13 cellular contexts compared by ENCODE assay signal in genomic region chr20:32191422-32191821, GRCh38. TPM values are rescaled to one million over a fixed set of nuclear protein-coding genes. Genes with fewer than 3 reads are reported as not detected.
A peak's percentile ranks its signal among the peaks of the same experiment; 100 is the strongest.
DNase-seq lines count a peak whose midpoint lies in the region; ATAC-seq and TF ChIP-seq lines count a peak whose summit lies in the region.
"Had no signal": no experiment of that assay in that cellular context is flagged by ENCODE, and none has a peak within 500 bp of the region (broad histone marks: within the 10 kb centered on the region; RNA-seq: fewer than 3 reads in every experiment).

No MANE protein-coding gene starts in this region.

- H3F3A ChIP-seq in GM23248 (ENCODE audit: insufficient read depth) = peaks cover 27% of the 10 kb centered on the region

- no peak for TF ChIP-seq CTCF in natural killer cell (IDR thresholded peaks at IDR 0.05)
- no peak for TF ChIP-seq CTCF in spleen (IDR thresholded peaks at IDR 0.05 in 8 of 11, conservative IDR thresholded peaks at IDR 0.05 in 3 of 11)
- no peak for TF ChIP-seq CTCF in dorsolateral prefrontal cortex (IDR thresholded peaks at IDR 0.05 in 54 of 56, conservative IDR thresholded peaks at IDR 0.05 in 2 of 56; ENCODE audit: low read depth in 1 of 56, partially characterized antibody in 56 of 56)

- no peak overlapping the region for H3K4me3 ChIP-seq in BLaER1 treated with 17β-estradiol and CSF1 and Interleukin-3, amounts not matched to agents 10 nM and 100 nM
- H3K4me3 ChIP-seq in GM23248 (no peak overlapping the region), spleen (no peak overlapping the region), dorsolateral prefrontal cortex (no peak overlapping the region)
- H3K4me3 ChIP-seq: lung, uterus had no signal

- DNase-seq in GM23248 = no peak
- no peak for DNase-seq in central memory CD8-positive, alpha-beta T cell (ENCODE audit: low spot score in 2 of 2)
- no peak for DNase-seq in natural killer cell
- no peak for DNase-seq in spleen
- DNase-seq in dorsolateral prefrontal cortex = no peak
- DNase-seq in RPMI8226 = no peak
- DNase-seq: MM.1S, NCI-H2081 treated with DMSO at 0.1 percent for 48 hours, uterus had no signal

- H3K9me3 Mint-ChIP-seq in central memory CD8-positive, alpha-beta T cell = no peaks in the 10 kb centered on the region
- no peaks in the 10 kb centered on the region for H3K9me3 Mint-ChIP-seq in natural killer cell

- peaks cover 15% of the 10 kb centered on the region for H3K36me3 Mint-ChIP-seq in central memory CD8-positive, alpha-beta T cell (ENCODE audit: insufficient read depth)
- peaks cover 8% of the 10 kb centered on the region for H3K36me3 Mint-ChIP-seq in natural killer cell

- no peaks in the 10 kb centered on the region for H3K9me2 ChIP-seq in GM23248 (ENCODE audit: insufficient read depth)

- H3K4me1 ChIP-seq in BLaER1 treated with 17β-estradiol and CSF1 and Interleukin-3, amounts not matched to agents 10 nM and 100 nM = peaks cover 22 to 96% (median 26%) of the 10 kb centered on the region in 10 experiments; a peak in 18 of 20 replicates
- H3K4me1 ChIP-seq in GM23248 (ENCODE audit: insufficient read depth) (peaks cover 5% of the 10 kb centered on the region), spleen (peaks cover 7 to 61% (median 43%) of the 10 kb centered on the region in 6 donors)

- no peak overlapping the region for H3K27ac ChIP-seq in BLaER1 treated with 17β-estradiol and CSF1 and Interleukin-3, amounts not matched to agents 10 nM and 100 nM
- H3K27ac ChIP-seq in GM23248 (peak overlapping the region; percentile 40), spleen (peak overlapping the region in 2 of 8 donors; percentile 7 to 34), dorsolateral prefrontal cortex (peak overlapping the region in 24 of 59 donors; percentile 4 to 97 (median 82))

- peak overlapping the region in 7 of 11 experiments; percentile 78 to 91 (median 84); a peak in 6 of 22 replicates for H3K4me2 ChIP-seq in BLaER1 treated with 17β-estradiol and CSF1 and Interleukin-3, amounts not matched to agents 10 nM and 100 nM
- H3K4me2 ChIP-seq in GM23248 (ENCODE audit: unreplicated experiment) = no peak overlapping the region

- H4K20me1 ChIP-seq in BLaER1 treated with 17β-estradiol and CSF1 and Interleukin-3, amounts not matched to agents 10 nM and 100 nM = peaks cover 59 to 75% (median 63%) of the 10 kb centered on the region in 11 experiments
- H4K20me1 ChIP-seq in GM23248 (ENCODE audit: insufficient read depth) = no peaks in the 10 kb centered on the region

- peaks cover 11% of the 10 kb centered on the region for H3K4me1 Mint-ChIP-seq in central memory CD8-positive, alpha-beta T cell
- H3K4me1 Mint-ChIP-seq in natural killer cell = peaks cover 10 to 39% of the 10 kb centered on the region in 2 donors

- in situ Hi-C loops in GM23248 (cut with MboI) = no loop called here

- no peak overlapping the region for H3K9ac ChIP-seq in BLaER1 treated with 17β-estradiol and CSF1 and Interleukin-3, amounts not matched to agents 10 nM and 100 nM
- H3K9ac ChIP-seq in GM23248 = no peak overlapping the region

- H3K27me3 ChIP-seq in BLaER1 treated with 17β-estradiol and CSF1 and Interleukin-3, amounts not matched to agents 10 nM and 100 nM = peaks cover 23 to 34% (median 30%) of the 10 kb centered on the region in 11 experiments
- H3K27me3 ChIP-seq in GM23248 (replicated peaks; ENCODE audit: insufficient read depth) = no peaks in the 10 kb centered on the region
- H3K27me3 ChIP-seq in spleen (replicated peaks in 1 of 7) = peaks cover 0 to 7% (median 0%) of the 10 kb centered on the region in 7 donors
- no peaks in the 10 kb centered on the region for H3K27me3 ChIP-seq in dorsolateral prefrontal cortex
- H3K27me3 ChIP-seq: uterus had no signal

- TF ChIP-seq POLR2A in spleen (IDR thresholded peaks at IDR 0.05) = no peak

- H3K27ac Mint-ChIP-seq in central memory CD8-positive, alpha-beta T cell (ENCODE audit: low read depth) = no peak overlapping the region
- H3K27ac Mint-ChIP-seq in natural killer cell = no peak overlapping the region

- peak overlapping the region; percentile 79 for H3K4me3 Mint-ChIP-seq in central memory CD8-positive, alpha-beta T cell
- peak overlapping the region; percentile 86 for H3K4me3 Mint-ChIP-seq in natural killer cell

- intact Hi-C loops in natural killer cell (cut with micrococcal nuclease) (no loop called here), spleen (cut with DNase I; ENCODE audit: low total_unique reads) (no loop called here), dorsolateral prefrontal cortex (cut with DNase I) (no loop called here)

- ATAC-seq in central memory CD8-positive, alpha-beta T cell (replicated peaks; ENCODE audit: extremely low read depth, poor library complexity, severe bottlenecking) = no peak
- ATAC-seq in natural killer cell = no peak
- ATAC-seq in HG03521 (IDR thresholded peaks at IDR 0.05; ENCODE audit: unreplicated experiment) = no peak
- ATAC-seq: Right ventricle myocardium inferior had no signal

- peaks cover 0 to 8% (median 0%) of the 10 kb centered on the region in 11 experiments; a peak in 1 of 22 replicates for H3K9me3 ChIP-seq in BLaER1 treated with 17β-estradiol and CSF1 and Interleukin-3, amounts not matched to agents 10 nM and 100 nM (replicated peaks in 1 of 11)
- H3K9me3 ChIP-seq in GM23248 (ENCODE audit: low read depth) (no peaks in the 10 kb centered on the region), spleen (no peaks in the 10 kb centered on the region)
- H3K9me3 ChIP-seq: uterus had no signal

- H3K36me3 ChIP-seq in BLaER1 treated with 17β-estradiol and CSF1 and Interleukin-3, amounts not matched to agents 10 nM and 100 nM = peaks cover 38 to 57% (median 49%) of the 10 kb centered on the region in 11 experiments
- H3K36me3 ChIP-seq in GM23248 (ENCODE audit: low read depth) = no peaks in the 10 kb centered on the region; the same call in 1 of the 2 replicates
- H3K36me3 ChIP-seq in spleen = peaks cover 0 to 48% (median 21%) of the 10 kb centered on the region in 6 donors
- H3K36me3 ChIP-seq: uterus had no signal

- no peaks in the 10 kb centered on the region for H3K27me3 Mint-ChIP-seq in central memory CD8-positive, alpha-beta T cell
- no peaks in the 10 kb centered on the region for H3K27me3 Mint-ChIP-seq in natural killer cell (ENCODE audit: low read depth in 2 of 2)

- WGBS in GM23248 (ENCODE audit: low coverage in 1 of 2, low lambda C conversion rate in 2 of 2, missing lambda C conversion rate in 2 of 2), 2 experiments = 76% methylated on average over 3 of the region's 3 CpGs
- 69 to 93% (median 74%) methylated on average over 3 of the region's 3 CpGs for WGBS in spleen, 5 donors

- H2AFZ ChIP-seq in GM23248 = no peak overlapping the region

- H3K79me2 ChIP-seq in GM23248 (ENCODE audit: insufficient read depth) = no peaks in the 10 kb centered on the region

RNA-seq across cellular contexts. Expression of gene PLAGL2, which starts 16.1 kb away (rescaled TPM):
- 2.1 and 4.2 TPM in 2 replicates for total RNA-seq in GM23248 (2014; rRNA removed; shearing (Covaris generic))
- 3.7 and 4.1 TPM in 2 replicates for polyA plus RNA-seq in GM23248 (2016; fragmentation: Nextera tagmentation; extraction: Ambion mirVana)
- total RNA-seq in natural killer cell = 10 to 100 TPM; 13.5 to 16.6 (median 15.1) TPM
- 10 to 100 TPM; 11.9 to 16.6 (median 12.5) TPM for total RNA-seq in spleen
- 1 to 10 TPM; 2.2 to 4.0 (median 2.2) TPM for polyA plus RNA-seq in spleen
- 10 to 100 TPM in 59 of 120 experiments, 1 to 10 TPM in 61; 6.0 to 16.0 (median 10.0) TPM for total RNA-seq in dorsolateral prefrontal cortex

RNA-seq across cellular contexts. Expression of gene POFUT1, which starts 16.3 kb away (rescaled TPM):
- 54.1 and 78.4 TPM in 2 replicates for total RNA-seq in GM23248 (2014; rRNA removed; shearing (Covaris generic))
- polyA plus RNA-seq in GM23248 (2016; fragmentation: Nextera tagmentation; extraction: Ambion mirVana) (32.5 and 35.4 TPM in 2 replicates), spleen (1 to 10 TPM; 3.8 to 7.5 (median 4.7) TPM)
- total RNA-seq in natural killer cell (10 to 100 TPM in 2 of 3 donors, 1 to 10 TPM in 1; 9.7 to 14.5 (median 13.2) TPM), spleen (10 to 100 TPM; 19.5 to 26.3 (median 21.5) TPM), dorsolateral prefrontal cortex (10 to 100 TPM; 10.1 to 21.0 (median 14.4) TPM)
